ENCODE assay signal across 2 cellular contexts in genomic region chr2:86249176-86249842, GRCh38.
A peak's percentile ranks its signal among the peaks of the same experiment; 100 is the strongest.
TF ChIP-seq lines count a peak whose summit lies in the region.

No MANE protein-coding gene starts in this region.

TF ChIP-seq in A549, 52 proteins besides CTCF, POLR2A, EP300 and RAD21:
- no peak for TF ChIP-seq FOSL2 (IDR thresholded peaks at IDR 0.05)
- TF ChIP-seq FOSL2 (CRISPR knock-in tag; IDR thresholded peaks at IDR 0.05), result peak; percentile 50; the same call in 1 of the 2 replicates
- TF ChIP-seq CEBPB (IDR thresholded peaks at IDR 0.05), result no peak

TF ChIP-seq in GM12878, 131 proteins besides CTCF, POLR2A, EP300 and RAD21:
- TF ChIP-seq RUNX3 (IDR thresholded peaks at IDR 0.05; ENCODE audit: low read length), result peak; percentile 37; the same call in 1 of the 2 replicates
- TF ChIP-seq BCL11A (IDR thresholded peaks at IDR 0.05; ENCODE audit: low read depth, low read length), result 0 out of 2 replicates have a peak, but pooled peaks have one; percentile 21
- TF ChIP-seq EED (IDR thresholded peaks at IDR 0.05; ENCODE audit: low read depth), result no peak
- TF ChIP-seq MEF2A (IDR thresholded peaks at IDR 0.05; ENCODE audit: insufficient read depth, low read depth, low read length), result 0 out of 2 replicates have a peak, but pooled peaks have one; percentile 57
- peak; percentile 90 for TF ChIP-seq BMI1 (IDR thresholded peaks at IDR 0.05; ENCODE audit: borderline replicate concordance)
- no peak for TF ChIP-seq FOXM1 (IDR thresholded peaks at IDR 0.05; ENCODE audit: low read depth, low read length)
- TF ChIP-seq TARDBP (IDR thresholded peaks at IDR 0.05; ENCODE audit: borderline replicate concordance), result no peak
- TF ChIP-seq TCF12 (IDR thresholded peaks at IDR 0.05; ENCODE audit: low read depth, low read length), result peak; percentile 68; the same call in 1 of the 2 replicates
- TF ChIP-seq JUNB (IDR thresholded peaks at IDR 0.05), result peak; percentile 49; the same call in 1 of the 2 replicates
- 0 out of 2 replicates have a peak, but pooled peaks have one; percentile 20 for TF ChIP-seq ZNF384 (IDR thresholded peaks at IDR 0.05; ENCODE audit: borderline replicate concordance, low read depth, low read length)
